ENCODE assay signal across 17 cellular contexts in genomic region chr15:66805207-66805975, GRCh38.
"Had no signal": no experiment of that assay in that cellular context is flagged by ENCODE, and none has a peak within 500 bp of the region (broad histone marks: within the 10 kb centered on the region; RNA-seq: fewer than 3 reads in every experiment).

No MANE protein-coding gene starts in this region.

- H3K27me3 ChIP-seq: foreskin keratinocyte, neutrophil, sigmoid colon, stomach, tibial nerve had no signal

- H3K4me1 Mint-ChIP-seq: activated CD4-positive, alpha-beta T cell treated with anti-CD3 and anti-CD28 coated beads, Interleukin-2, amount 10 ng/mL, durations not matched to agents 24 days and 14 days had no signal

- H3K4me3 Mint-ChIP-seq: activated CD4-positive, alpha-beta T cell treated with anti-CD3 and anti-CD28 coated beads, Interleukin-2, amount 10 ng/mL, durations not matched to agents 24 days and 14 days; activated T-helper 1 cell treated with anti-CD3 and anti-CD28 coated beads, Interleukin-12 subunit alpha, Interleukin-12 subunit beta, Interleukin-2, Interleukin-4 antibody, amounts not matched to agents 30 ng/mL and 10 ng/mL and 1 ng/mL, durations not matched to agents 14 hours and 24 hours and 36 hours; effector memory CD8-positive, alpha-beta T cell; T-helper 1 cell treated with Interleukin-12 subunit alpha and Interleukin-12 subunit beta and Interleukin-4 antibody, amounts not matched to agents 30 μg/mL and 1 μg/mL, for 36 hours; WTC11 had no signal

- H3K36me3 ChIP-seq: neutrophil, sigmoid colon, stomach, tibial nerve had no signal

- H3K4me3 ChIP-seq: sigmoid colon, stomach, tibial nerve had no signal

- H3K27ac ChIP-seq: foreskin keratinocyte, neutrophil, sigmoid colon had no signal

- H3K27ac Mint-ChIP-seq: activated CD4-positive, alpha-beta T cell treated with anti-CD3 and anti-CD28 coated beads, Interleukin-2, amount 10 ng/mL, durations not matched to agents 24 days and 14 days; activated T-helper 1 cell treated with anti-CD3 and anti-CD28 coated beads, Interleukin-12 subunit alpha, Interleukin-12 subunit beta, Interleukin-2, Interleukin-4 antibody, amounts not matched to agents 30 ng/mL and 10 ng/mL and 1 ng/mL, durations not matched to agents 14 hours and 24 hours and 36 hours; effector memory CD8-positive, alpha-beta T cell; progenitor cell of endocrine pancreas; T-helper 1 cell treated with Interleukin-12 subunit alpha and Interleukin-12 subunit beta and Interleukin-4 antibody, amounts not matched to agents 30 μg/mL and 1 μg/mL, for 36 hours; WTC11 had no signal

- H3K27me3 Mint-ChIP-seq: progenitor cell of endocrine pancreas had no signal

- ATAC-seq: effector memory CD8-positive, alpha-beta T cell; foreskin keratinocyte; WTC11 had no signal

- H3K9me3 Mint-ChIP-seq: activated CD4-positive, alpha-beta T cell treated with anti-CD3 and anti-CD28 coated beads, Interleukin-2, amount 10 ng/mL, durations not matched to agents 24 days and 14 days; activated T-helper 1 cell treated with anti-CD3 and anti-CD28 coated beads, Interleukin-12 subunit alpha, Interleukin-12 subunit beta, Interleukin-2, Interleukin-4 antibody, amounts not matched to agents 30 ng/mL and 10 ng/mL and 1 ng/mL, durations not matched to agents 14 hours and 24 hours and 36 hours; effector memory CD8-positive, alpha-beta T cell; T-helper 1 cell treated with Interleukin-12 subunit alpha and Interleukin-12 subunit beta and Interleukin-4 antibody, amounts not matched to agents 30 μg/mL and 1 μg/mL, for 36 hours had no signal

- H3K9me3 ChIP-seq: neutrophil, sigmoid colon, stomach, tibial nerve had no signal

- H3K36me3 Mint-ChIP-seq: brain, WTC11 had no signal

- DNase-seq: activated CD4-positive, alpha-beta T cell treated with anti-CD3 and anti-CD28 coated beads, Interleukin-2, amount 10 ng/mL, durations not matched to agents 24 days and 14 days; activated naive CD4-positive, alpha-beta T cell treated with Interleukin-2 at 50 U/mL for 16 hours; effector memory CD8-positive, alpha-beta T cell; erythroblast; foreskin keratinocyte; head of caudate nucleus; left cardiac atrium; sigmoid colon; stimulated activated CD4-positive, alpha-beta T cell treated with anti-CD3 and anti-CD28 coated beads, Interleukin-4, amount 100 ng/mL, for 1 hour; stomach had no signal
